11 cellular contexts compared by ENCODE assay signal in the genomic region with DNA sequence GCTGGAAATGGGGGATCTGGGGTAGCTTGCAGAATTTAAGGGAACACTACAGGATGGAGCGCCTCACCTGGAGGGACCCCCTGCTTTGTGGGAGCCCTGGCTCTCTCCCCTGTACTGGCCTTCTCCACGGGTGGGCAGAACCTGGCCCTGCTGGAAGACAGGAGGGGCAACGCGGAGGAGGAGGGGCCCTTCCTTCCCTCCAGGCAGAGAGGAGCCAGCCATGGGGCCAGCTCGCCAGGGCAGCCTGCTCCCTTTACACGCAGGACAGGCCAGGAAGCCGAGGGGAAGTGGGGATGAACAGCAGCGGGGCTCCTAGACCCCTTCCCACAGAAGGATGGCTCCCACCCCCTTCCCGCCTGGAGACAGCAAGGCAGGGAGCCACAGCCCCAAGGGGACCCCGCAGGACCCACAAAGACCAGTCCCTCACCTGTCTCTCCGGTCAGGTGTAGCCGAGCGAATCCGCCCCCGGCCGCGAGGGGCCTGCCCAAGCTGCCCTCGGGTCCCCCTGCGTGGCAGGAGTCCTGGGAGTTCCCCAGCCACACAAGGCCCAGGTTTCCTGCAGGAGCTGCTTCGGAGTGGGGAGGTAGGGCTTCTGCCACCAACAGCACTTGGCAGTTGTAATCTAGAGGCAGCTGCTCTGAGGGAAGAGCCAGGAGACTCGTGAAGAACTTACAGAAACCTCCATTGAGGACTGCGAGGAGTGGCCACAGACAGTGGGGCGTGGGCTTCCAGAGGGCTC. TPM values are rescaled to one million over a fixed set of nuclear protein-coding genes. Genes with fewer than 3 reads are reported as not detected.
DNase-seq lines count a peak whose midpoint lies in the region; ATAC-seq and TF ChIP-seq lines count a peak whose summit lies in the region.
"Had no signal": no experiment of that assay in that cellular context is flagged by ENCODE, and none has a peak within 500 bp of the region (broad histone marks: within the 10 kb centered on the region; RNA-seq: fewer than 3 reads in every experiment).

No MANE protein-coding gene starts in this region.

- no peaks in the 10 kb centered on the region for H3K9me3 Mint-ChIP-seq in T-helper 2 cell treated with Interferon-gamma antibody and Interleukin-4, amounts not matched to agents 5 μg/mL and 100 μg/mL, for 36 hours

- DNase-seq in G401 (ENCODE audit: low spot score) (peak; percentile 47), ecto neural progenitor cell (ENCODE audit: low spot score) (peak; percentile 48), ovary (peak; percentile 15 to 45 (median 31)), BE2C (no peak), GDM1 (lab: John Stamatoyannopoulos, UW) (no peak)
- DNase-seq in T-helper 2 cell treated with Interferon-gamma antibody and Interleukin-4, amounts not matched to agents 5 μg/mL and 100 μg/mL, for 36 hours (ENCODE audit: low spot score): no peak
- DNase-seq: GF-D8, NCI-H524 had no signal

- H3K4me1 Mint-ChIP-seq in T-helper 2 cell treated with Interferon-gamma antibody and Interleukin-4, amounts not matched to agents 5 μg/mL and 100 μg/mL, for 36 hours (ENCODE audit: low read depth): peaks cover 9% of the 10 kb centered on the region

- WGBS in ovary, 3 donors: 64 to 83% (median 75%) methylated on average over 10 to 23 of the region's 23 CpGs

- H3K36me3 ChIP-seq in ovary: no peaks in the 10 kb centered on the region
- H3K36me3 ChIP-seq in BE2C: peaks cover 1% of the 10 kb centered on the region; the same call in 1 of the 2 replicates
- H3K36me3 ChIP-seq: suprapubic skin had no signal

- intact Hi-C loops in ovary (cut with DNase I): no loop called here

- TF ChIP-seq EP300 in ovary (IDR thresholded peaks at IDR 0.05): no peak

- in situ Hi-C loops in G401 (cut with HindIII; ENCODE audit: low sequenced_read_pairs): no loop called here

- ATAC-seq in HG03097 (IDR thresholded peaks at IDR 0.05; ENCODE audit: low FRiP score, unreplicated experiment) (no peak), GM21423 (IDR thresholded peaks at IDR 0.05; ENCODE audit: unreplicated experiment) (no peak)

- H3K4me3 Mint-ChIP-seq in T-helper 2 cell treated with Interferon-gamma antibody and Interleukin-4, amounts not matched to agents 5 μg/mL and 100 μg/mL, for 36 hours: peak overlapping the region; percentile 56

- H3K27me3 ChIP-seq in ovary (no peaks in the 10 kb centered on the region), BE2C (no peaks in the 10 kb centered on the region)
- H3K27me3 ChIP-seq: suprapubic skin had no signal

- H3K27me3 Mint-ChIP-seq in T-helper 2 cell treated with Interferon-gamma antibody and Interleukin-4, amounts not matched to agents 5 μg/mL and 100 μg/mL, for 36 hours (ENCODE audit: low read depth): no peaks in the 10 kb centered on the region

- H3K4me3 ChIP-seq in ovary (no peak overlapping the region), BE2C (ENCODE audit: low read depth, low read length) (no peak overlapping the region)

- TF ChIP-seq CTCF in ovary (IDR thresholded peaks at IDR 0.05) (no peak), BE2C (IDR thresholded peaks at IDR 0.05; ENCODE audit: low read depth, low read length) (no peak)

- H3K9me3 ChIP-seq in ovary: no peaks in the 10 kb centered on the region
- no peaks in the 10 kb centered on the region for H3K9me3 ChIP-seq in BE2C
- H3K9me3 ChIP-seq: suprapubic skin had no signal

- H3K36me3 Mint-ChIP-seq in T-helper 2 cell treated with Interferon-gamma antibody and Interleukin-4, amounts not matched to agents 5 μg/mL and 100 μg/mL, for 36 hours (ENCODE audit: low read depth): no peaks in the 10 kb centered on the region

- no peak overlapping the region for H3K27ac ChIP-seq in ovary
- H3K27ac ChIP-seq: suprapubic skin had no signal

- TF ChIP-seq POLR2A in ovary (IDR thresholded peaks at IDR 0.05): no peak

- peaks cover 11% of the 10 kb centered on the region for H3K4me1 ChIP-seq in ovary (ENCODE audit: insufficient read depth)
- H3K4me1 ChIP-seq in BE2C: 0 out of 2 replicates have a peak, but pooled peaks cover 2% of the 10 kb centered on the region

- H3K27ac Mint-ChIP-seq in T-helper 2 cell treated with Interferon-gamma antibody and Interleukin-4, amounts not matched to agents 5 μg/mL and 100 μg/mL, for 36 hours: no peak overlapping the region

RNA-seq across cellular contexts. Expression of a gene that starts 1.6 kb away (rescaled TPM):
- total RNA-seq in G401 (2014; rRNA removed; shearing (Covaris generic)): 15.4 and 15.9 TPM in 2 replicates
- 10 to 100 TPM in 4 of 7 donors, 1 to 10 TPM in 3; 2.4 to 18.2 (median 10.1) TPM for total RNA-seq in ovary
- 1 to 10 TPM in 1 of 2 donors, under 1 TPM in 1; 0.88 to 6.9 TPM for polyA plus RNA-seq in ovary
- 63.1 TPM for polyA plus RNA-seq in BE2C (2012; ENCODE audit: insufficient read depth, insufficient read length, low read depth)

Comparison
In these comparisons a context has a peak if more than half of its experiments do, and no peak if none do; other contexts are left out.
1. DNase-seq: peak in G401 (single experiment), ecto neural progenitor cell (single experiment) and ovary (5 of 5); none in T-helper 2 cell treated with Interferon-gamma antibody and Interleukin-4, amounts not matched to agents 5 μg/mL and 100 μg/mL, for 36 hours (single experiment), BE2C (single experiment) and GDM1 (single experiment).